9 cellular contexts compared by ENCODE assay signal in the genomic region with DNA sequence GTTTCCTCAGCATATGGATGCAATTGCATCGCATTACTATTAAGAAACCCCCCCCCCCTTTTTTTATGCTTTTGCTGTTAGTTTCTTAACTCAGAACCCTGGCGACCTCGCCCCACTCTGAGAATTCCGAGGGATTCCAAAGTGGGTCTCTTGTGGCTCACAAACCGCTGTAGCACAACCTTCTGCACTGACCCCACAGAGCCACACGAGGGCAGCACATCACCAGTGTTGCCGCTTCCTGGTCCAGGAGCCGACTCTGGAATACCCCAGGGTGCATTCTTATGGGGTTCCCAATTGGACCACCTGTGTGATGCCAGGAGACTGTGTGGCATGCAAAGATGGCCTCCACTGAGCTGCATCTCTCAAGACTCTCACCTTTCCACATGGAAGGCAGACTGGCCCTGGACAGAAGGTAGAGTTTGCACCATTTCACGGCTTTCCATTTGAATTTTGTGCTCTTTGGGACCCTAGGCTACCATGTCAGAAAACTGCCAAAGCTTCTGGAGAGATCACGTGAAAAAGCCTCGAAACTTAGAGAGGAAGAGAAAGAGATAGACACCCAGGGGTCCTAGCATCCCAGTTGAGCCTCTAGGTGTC.
DNase-seq lines count a peak whose midpoint lies in the region; ATAC-seq and TF ChIP-seq lines count a peak whose summit lies in the region.
"Had no signal": no experiment of that assay in that cellular context is flagged by ENCODE, and none has a peak within 500 bp of the region (broad histone marks: within the 10 kb centered on the region; RNA-seq: fewer than 3 reads in every experiment).

No MANE protein-coding gene starts in this region.

- H3K4me3 ChIP-seq in upper lobe of right lung: no peak overlapping the region

- POLR2A ChIA-PET in activated CD4-positive, alpha-beta T cell treated with anti-CD3 and anti-CD28 coated beads for 36 hours (lab: Charles Lee): no interaction called here
- POLR2A ChIA-PET in CD4-positive, alpha-beta T cell (lab: Charles Lee): no interaction called here

- H3K4me1 Mint-ChIP-seq in activated CD4-positive, alpha-beta T cell treated with anti-CD3 and anti-CD28 coated beads for 36 hours: no peaks in the 10 kb centered on the region
- H3K4me1 Mint-ChIP-seq in activated T-cell treated with anti-CD3 and anti-CD28 coated beads, Interleukin-2, amount 50 U/mL, for 24 hours (ENCODE audit: low read depth): no peaks in the 10 kb centered on the region
- H3K4me1 Mint-ChIP-seq in CD4-positive, alpha-beta T cell (ENCODE audit: low read depth): no peaks in the 10 kb centered on the region

- peaks cover 12% of the 10 kb centered on the region for H3K27me3 Mint-ChIP-seq in activated CD4-positive, alpha-beta T cell treated with anti-CD3 and anti-CD28 coated beads for 36 hours
- peaks cover 43% of the 10 kb centered on the region for H3K27me3 Mint-ChIP-seq in activated T-cell treated with anti-CD3 and anti-CD28 coated beads, Interleukin-2, amount 50 U/mL, for 24 hours
- peaks cover 46% of the 10 kb centered on the region for H3K27me3 Mint-ChIP-seq in CD4-positive, alpha-beta T cell

- intact Hi-C loops in activated CD4-positive, alpha-beta T cell treated with anti-CD3 and anti-CD28 coated beads for 36 hours (cut with DNase I, micrococcal nuclease): loop anchor here in 1 of 2 experiments (1.0 kb wide), 1 partner anchor 26 kb away; no protein-coding TSS in a partner anchor
- intact Hi-C loops in upper lobe of right lung (cut with DNase I): no loop called here
- intact Hi-C loops in CD4-positive, alpha-beta T cell (cut with DNase I, micrococcal nuclease): no loop called here

- H3K9me3 ChIP-seq in upper lobe of right lung: no peaks in the 10 kb centered on the region
- H3K9me3 ChIP-seq in CD4-positive, alpha-beta T cell (ENCODE audit: control insufficient read depth, low read length): no peaks in the 10 kb centered on the region

- no peaks in the 10 kb centered on the region for H3K9me3 Mint-ChIP-seq in activated CD4-positive, alpha-beta T cell treated with anti-CD3 and anti-CD28 coated beads for 36 hours (ENCODE audit: low read depth)
- no peaks in the 10 kb centered on the region for H3K9me3 Mint-ChIP-seq in activated T-cell treated with anti-CD3 and anti-CD28 coated beads, Interleukin-2, amount 50 U/mL, for 24 hours
- no peaks in the 10 kb centered on the region for H3K9me3 Mint-ChIP-seq in CD4-positive, alpha-beta T cell

- H3K4me1 ChIP-seq in upper lobe of right lung: no peaks in the 10 kb centered on the region

- CTCF ChIA-PET in activated CD4-positive, alpha-beta T cell treated with anti-CD3 and anti-CD28 coated beads for 36 hours (lab: Charles Lee): interaction anchor here (0.5 to 2.4 kb wide), 4 partner anchors 9 to 1269 kb away, joined by 3 to 13 read pairs (median 4); no protein-coding TSS in a partner anchor
- CTCF ChIA-PET in CD4-positive, alpha-beta T cell (lab: Charles Lee): no interaction called here

- peak; percentile 53 for DNase-seq in activated CD4-positive, alpha-beta T cell treated with anti-CD3 and anti-CD28 coated beads for 36 hours
- DNase-seq in activated CD4-positive, alpha-beta T cell treated with anti-CD3 and anti-CD28 coated beads, Interleukin-2, amount 50 U/mL, for 4 hours: no peak
- DNase-seq in M059J (ENCODE audit: low read depth) (peak; percentile 18), islet precursor cell (peak; percentile 86), upper lobe of right lung (peak; percentile 73)
- peak; percentile 32 for DNase-seq in activated T-cell treated with anti-CD3 and anti-CD28 coated beads, Interleukin-2, amount 50 U/mL, for 24 hours
- DNase-seq in CD4-positive, alpha-beta T cell: no peak

- H3K36me3 Mint-ChIP-seq in activated CD4-positive, alpha-beta T cell treated with anti-CD3 and anti-CD28 coated beads for 36 hours (ENCODE audit: low read depth): no peaks in the 10 kb centered on the region
- H3K36me3 Mint-ChIP-seq in activated T-cell treated with anti-CD3 and anti-CD28 coated beads, Interleukin-2, amount 50 U/mL, for 24 hours (ENCODE audit: low read depth): no peaks in the 10 kb centered on the region
- H3K36me3 Mint-ChIP-seq in CD4-positive, alpha-beta T cell (ENCODE audit: low read depth): no peaks in the 10 kb centered on the region
- H3K36me3 Mint-ChIP-seq: activated naive CD8-positive, alpha-beta T cell had no signal

- no peaks in the 10 kb centered on the region for H3K36me3 ChIP-seq in upper lobe of right lung

- ATAC-seq in activated CD4-positive, alpha-beta T cell treated with anti-CD3 and anti-CD28 coated beads for 36 hours: no peak
- ATAC-seq in upper lobe of right lung (peak; percentile 80), HG02884 (IDR thresholded peaks at IDR 0.05; ENCODE audit: unreplicated experiment) (no peak)
- ATAC-seq in CD4-positive, alpha-beta T cell (ENCODE audit: poor library complexity): no peak

- no peak overlapping the region for H3K4me3 Mint-ChIP-seq in activated CD4-positive, alpha-beta T cell treated with anti-CD3 and anti-CD28 coated beads for 36 hours
- no peak overlapping the region for H3K4me3 Mint-ChIP-seq in activated T-cell treated with anti-CD3 and anti-CD28 coated beads, Interleukin-2, amount 50 U/mL, for 24 hours
- no peak overlapping the region for H3K4me3 Mint-ChIP-seq in CD4-positive, alpha-beta T cell
- H3K4me3 Mint-ChIP-seq: activated naive CD8-positive, alpha-beta T cell had no signal

- H3K27me3 ChIP-seq in upper lobe of right lung: peaks cover 14% of the 10 kb centered on the region
- no peaks in the 10 kb centered on the region for H3K27me3 ChIP-seq in CD4-positive, alpha-beta T cell (ENCODE audit: control insufficient read depth, insufficient read depth, low read length)

- no peak overlapping the region for H3K27ac Mint-ChIP-seq in activated CD4-positive, alpha-beta T cell treated with anti-CD3 and anti-CD28 coated beads for 36 hours
- no peak overlapping the region for H3K27ac Mint-ChIP-seq in activated T-cell treated with anti-CD3 and anti-CD28 coated beads, Interleukin-2, amount 50 U/mL, for 24 hours
- H3K27ac Mint-ChIP-seq in CD4-positive, alpha-beta T cell: no peak overlapping the region
- H3K27ac Mint-ChIP-seq: activated naive CD8-positive, alpha-beta T cell had no signal

- H3K27ac ChIP-seq in upper lobe of right lung: no peak overlapping the region
- H3K27ac ChIP-seq in CD4-positive, alpha-beta T cell (ENCODE audit: low read depth, low read length): no peak overlapping the region

- peak; percentile 56 for TF ChIP-seq CTCF in upper lobe of right lung (IDR thresholded peaks at IDR 0.05)
- no peak for TF ChIP-seq CTCF in CD4-positive, alpha-beta T cell (IDR thresholded peaks at IDR 0.05)

Comparison
In these comparisons a context has a peak if more than half of its experiments do, and no peak if none do; other contexts are left out.
1. DNase-seq: peak in activated CD4-positive, alpha-beta T cell treated with anti-CD3 and anti-CD28 coated beads for 36 hours (single experiment), M059J (single experiment), activated T-cell treated with anti-CD3 and anti-CD28 coated beads, Interleukin-2, amount 50 U/mL, for 24 hours (single experiment), islet precursor cell (single experiment) and upper lobe of right lung (single experiment); none in activated CD4-positive, alpha-beta T cell treated with anti-CD3 and anti-CD28 coated beads, Interleukin-2, amount 50 U/mL, for 4 hours (0 of 2) and CD4-positive, alpha-beta T cell (0 of 10).